Comparison of ENCODE assay signal across 30 cellular contexts in the genomic region with DNA sequence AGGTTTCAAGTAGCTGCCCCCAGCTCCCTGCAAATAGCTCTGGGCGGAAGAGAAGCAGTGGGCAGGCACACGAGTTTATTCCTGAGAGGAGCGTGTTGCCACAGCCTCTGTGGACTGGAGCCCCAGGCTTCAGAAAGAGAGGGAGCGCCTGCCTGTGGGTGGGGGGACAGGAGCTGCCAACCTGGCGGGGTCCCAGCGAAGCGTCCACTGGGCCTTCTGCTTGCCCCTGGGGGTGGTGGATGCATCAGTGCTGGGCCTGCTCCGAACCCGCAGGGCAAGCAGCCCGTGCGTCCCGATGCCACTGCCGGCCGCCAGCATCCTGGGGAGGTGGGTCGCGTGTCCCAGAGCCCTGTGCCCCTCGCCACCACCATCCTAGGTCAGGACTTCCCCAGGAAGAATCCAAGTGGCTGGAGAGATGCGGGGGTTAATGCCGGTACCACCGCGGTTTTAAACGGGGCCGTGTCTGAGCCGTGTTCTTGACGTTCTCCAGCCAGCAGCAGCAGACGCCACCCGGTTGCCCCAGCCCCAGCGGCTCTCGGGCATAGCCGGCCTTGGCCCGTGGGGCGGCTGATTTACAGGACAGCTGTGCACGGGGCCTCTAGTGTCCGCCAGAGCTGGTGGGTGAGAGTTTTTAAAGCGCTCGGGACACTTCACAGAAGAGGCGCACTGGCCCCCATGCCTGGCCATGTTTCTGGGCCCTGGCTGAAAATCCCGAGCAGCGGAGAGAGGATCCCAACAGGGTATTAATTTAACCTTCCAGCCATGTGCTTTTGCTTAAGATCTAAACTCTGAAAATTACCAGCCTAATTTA.
DNase-seq lines count a peak whose midpoint lies in the region; ATAC-seq and TF ChIP-seq lines count a peak whose summit lies in the region.
"Had no signal": no experiment of that assay in that cellular context is flagged by ENCODE, and none has a peak within 500 bp of the region (broad histone marks: within the 10 kb centered on the region; RNA-seq: fewer than 3 reads in every experiment).

No MANE protein-coding gene starts in this region.

- H3K27ac ChIP-seq in left lung, result no peak overlapping the region
- no peak overlapping the region for H3K27ac ChIP-seq in PC-9
- H3K27ac ChIP-seq: esophagus muscularis mucosa, heart left ventricle, HL-60, upper lobe of left lung had no signal

- H3K4me1 ChIP-seq in left lung (no peaks in the 10 kb centered on the region), PC-9 (replicated peaks; ENCODE audit: insufficient read depth) (no peaks in the 10 kb centered on the region)
- H3K4me1 ChIP-seq: BE2C had no signal

- H3K9me3 ChIP-seq in left lung, result no peaks in the 10 kb centered on the region
- H3K9me3 ChIP-seq in PC-9 (ENCODE audit: insufficient read depth, low read depth), result no peaks in the 10 kb centered on the region
- H3K9me3 ChIP-seq: BE2C, esophagus muscularis mucosa, heart left ventricle, upper lobe of left lung had no signal

- CTCF ChIA-PET in PC-9 (lab: Charles Lee), result no interaction called here

- peaks cover 0 to 5% (median 0%) of the 10 kb centered on the region in 7 donors for H3K9me3 Mint-ChIP-seq in CD14-positive monocyte
- H3K9me3 Mint-ChIP-seq in chondrocyte (ENCODE audit: low read depth), result no peaks in the 10 kb centered on the region
- no peaks in the 10 kb centered on the region for H3K9me3 Mint-ChIP-seq in activated T-helper 2 cell treated with anti-CD3 and anti-CD28 coated beads, Interferon-gamma antibody, Interleukin-2, Interleukin-4, amounts not matched to agents 10 μg/mL and 5 μg/mL and 100 μg/mL, durations not matched to agents 14 hours and 24 hours and 36 hours
- H3K9me3 Mint-ChIP-seq: activated T-cell treated with anti-CD3 and anti-CD28 coated beads, Interleukin-2, amount 50 U/mL, for 4 hours; central memory CD8-positive, alpha-beta T cell; H9; stimulated activated memory B cell treated with anti-CD40 and anti-IgM and Interleukin-4, amounts not matched to agents 10 μg/mL and 1 μg/mL and 100 μg/mL, for 72 hours; T-cell had no signal

- no peaks in the 10 kb centered on the region for H4K20me1 ChIP-seq in PC-9 (ENCODE audit: insufficient read depth)

- no peak overlapping the region for H2AFZ ChIP-seq in PC-9

- no TSS peak for BruUV-seq in PC-9 (replicated peaks; lab: Mats Ljungman, UMichigan)

- H3F3A ChIP-seq in PC-9 (ENCODE audit: insufficient read depth, low read depth), result no peaks in the 10 kb centered on the region

- H3K27me3 ChIP-seq in left lung (no peaks in the 10 kb centered on the region), PC-9 (ENCODE audit: insufficient read depth, low read depth) (peaks cover 6% of the 10 kb centered on the region)
- H3K27me3 ChIP-seq: BE2C, esophagus muscularis mucosa, heart left ventricle, upper lobe of left lung had no signal

- DNase-seq in CD14-positive monocyte (ENCODE audit: low spot score) (peak; percentile 33), chondrocyte (ENCODE audit: low spot score) (peak; percentile 88), left lung (peak; percentile 23 to 76), posterior vena cava (ENCODE audit: low spot score) (peak; percentile 73), PC-9 (no peak), HUDEP-2 (lab: John Stamatoyannopoulos, UW; ENCODE audit: unreplicated experiment in 76 of 76) (no peak)
- DNase-seq in activated T-helper 2 cell treated with anti-CD3 and anti-CD28 coated beads, Interferon-gamma antibody, Interleukin-2, Interleukin-4, amounts not matched to agents 10 μg/mL and 5 μg/mL and 100 μg/mL, durations not matched to agents 14 hours and 24 hours and 36 hours (ENCODE audit: low spot score), result no peak
- DNase-seq: activated CD4-positive, alpha-beta T cell treated with anti-CD3 and anti-CD28 coated beads for 48 hours; activated CD8-positive, alpha-beta memory T cell treated with anti-CD3 and anti-CD28 coated beads for 24 hours; activated T-cell treated with anti-CD3 and anti-CD28 coated beads, Interleukin-2, amount 50 U/mL, for 4 hours; BE2C; dermis blood vessel endothelial cell; DMS153; foreskin fibroblast; H9; kidney glomerular epithelial cell; MM.1S; NCI-H1417 treated with DMSO at 0.1 percent for 48 hours; NCI-H446; NCI-H748 treated with DMSO at 0.1 percent for 48 hours; substantia nigra; T-cell had no signal

- H3K4me3 Mint-ChIP-seq in CD14-positive monocyte, result no peak overlapping the region
- H3K4me3 Mint-ChIP-seq in chondrocyte (ENCODE audit: unreplicated experiment), result no peak overlapping the region
- H3K4me3 Mint-ChIP-seq in activated T-helper 2 cell treated with anti-CD3 and anti-CD28 coated beads, Interferon-gamma antibody, Interleukin-2, Interleukin-4, amounts not matched to agents 10 μg/mL and 5 μg/mL and 100 μg/mL, durations not matched to agents 14 hours and 24 hours and 36 hours (ENCODE audit: low read depth), result no peak overlapping the region
- H3K4me3 Mint-ChIP-seq: activated T-cell treated with anti-CD3 and anti-CD28 coated beads, Interleukin-2, amount 50 U/mL, for 4 hours; central memory CD8-positive, alpha-beta T cell; H9; stimulated activated memory B cell treated with anti-CD40 and anti-IgM and Interleukin-4, amounts not matched to agents 10 μg/mL and 1 μg/mL and 100 μg/mL, for 72 hours had no signal

- H3K36me3 Mint-ChIP-seq in CD14-positive monocyte (peaks cover 8 to 28% of the 10 kb centered on the region in 2 donors), chondrocyte (ENCODE audit: low read depth) (no peaks in the 10 kb centered on the region)
- H3K36me3 Mint-ChIP-seq in activated T-helper 2 cell treated with anti-CD3 and anti-CD28 coated beads, Interferon-gamma antibody, Interleukin-2, Interleukin-4, amounts not matched to agents 10 μg/mL and 5 μg/mL and 100 μg/mL, durations not matched to agents 14 hours and 24 hours and 36 hours (ENCODE audit: low read depth), result peaks cover 20% of the 10 kb centered on the region

- H3K79me2 ChIP-seq in PC-9 (ENCODE audit: low read depth), result no peaks in the 10 kb centered on the region

- POLR2A ChIA-PET in PC-9 (lab: Charles Lee; ENCODE audit: unreplicated experiment), result no interaction called here

- intact Hi-C loops in CD14-positive monocyte (cut with micrococcal nuclease) (no loop called here), left lung (cut with DNase I) (no loop called here), posterior vena cava (cut with DNase I) (no loop called here), PC-9 (cut with micrococcal nuclease; ENCODE audit: unreplicated experiment) (no loop called here)
- intact Hi-C loops in activated T-helper 2 cell treated with anti-CD3 and anti-CD28 coated beads, Interferon-gamma antibody, Interleukin-2, Interleukin-4, amounts not matched to agents 10 μg/mL and 5 μg/mL and 100 μg/mL, durations not matched to agents 14 hours and 24 hours and 36 hours (cut with micrococcal nuclease), result no loop called here

- no peaks in the 10 kb centered on the region for H3K4me1 Mint-ChIP-seq in CD14-positive monocyte
- H3K4me1 Mint-ChIP-seq in chondrocyte (ENCODE audit: low read depth), result peaks cover 19% of the 10 kb centered on the region
- H3K4me1 Mint-ChIP-seq in activated T-helper 2 cell treated with anti-CD3 and anti-CD28 coated beads, Interferon-gamma antibody, Interleukin-2, Interleukin-4, amounts not matched to agents 10 μg/mL and 5 μg/mL and 100 μg/mL, durations not matched to agents 14 hours and 24 hours and 36 hours (ENCODE audit: low read depth), result peaks cover 2% of the 10 kb centered on the region
- H3K4me1 Mint-ChIP-seq: central memory CD8-positive, alpha-beta T cell had no signal

- no peak overlapping the region for H3K4me3 ChIP-seq in left lung
- H3K4me3 ChIP-seq in PC-9, result no peak overlapping the region
- H3K4me3 ChIP-seq: esophagus muscularis mucosa, heart left ventricle, upper lobe of left lung had no signal

- H3K36me3 ChIP-seq in left lung (peaks cover 0 to 7% of the 10 kb centered on the region in 2 donors), PC-9 (ENCODE audit: low read depth) (no peaks in the 10 kb centered on the region)
- H3K36me3 ChIP-seq: BE2C had no signal

- peaks cover 0 to 1% (median 0%) of the 10 kb centered on the region in 3 donors for H3K27me3 Mint-ChIP-seq in CD14-positive monocyte (ENCODE audit: low read depth in 3 of 3)
- peaks cover 2% of the 10 kb centered on the region for H3K27me3 Mint-ChIP-seq in chondrocyte (ENCODE audit: low read depth)
- H3K27me3 Mint-ChIP-seq in activated T-helper 2 cell treated with anti-CD3 and anti-CD28 coated beads, Interferon-gamma antibody, Interleukin-2, Interleukin-4, amounts not matched to agents 10 μg/mL and 5 μg/mL and 100 μg/mL, durations not matched to agents 14 hours and 24 hours and 36 hours (ENCODE audit: low read depth), result no peaks in the 10 kb centered on the region
- H3K27me3 Mint-ChIP-seq: central memory CD8-positive, alpha-beta T cell; stimulated activated memory B cell treated with anti-CD40 and anti-IgM and Interleukin-4, amounts not matched to agents 10 μg/mL and 1 μg/mL and 100 μg/mL, for 72 hours; T-cell had no signal

- no peak for TF ChIP-seq CTCF in CD14-positive monocyte (IDR thresholded peaks at IDR 0.05)
- TF ChIP-seq CTCF in chondrocyte (IDR thresholded peaks at IDR 0.05), result no peak
- no peak for TF ChIP-seq CTCF in left lung (IDR thresholded peaks at IDR 0.05)
- no peak for TF ChIP-seq CTCF in PC-9 (conservative IDR thresholded peaks at IDR 0.05)

- ATAC-seq in left lung (no peak), HG03354 (IDR thresholded peaks at IDR 0.05; ENCODE audit: poor library complexity, severe bottlenecking, unreplicated experiment) (no peak)
- ATAC-seq: activated T-cell treated with anti-CD3 and anti-CD28 coated beads, Interleukin-2, amount 50 U/mL, for 4 hours; stimulated activated memory B cell treated with anti-CD40 and anti-IgM and Interleukin-4, amounts not matched to agents 10 μg/mL and 1 μg/mL and 100 μg/mL, for 72 hours; T-cell had no signal

- H3K27ac Mint-ChIP-seq in CD14-positive monocyte (no peak overlapping the region), chondrocyte (ENCODE audit: unreplicated experiment) (no peak overlapping the region)
- no peak overlapping the region for H3K27ac Mint-ChIP-seq in activated T-helper 2 cell treated with anti-CD3 and anti-CD28 coated beads, Interferon-gamma antibody, Interleukin-2, Interleukin-4, amounts not matched to agents 10 μg/mL and 5 μg/mL and 100 μg/mL, durations not matched to agents 14 hours and 24 hours and 36 hours
- H3K27ac Mint-ChIP-seq: progenitor cell of endocrine pancreas; stimulated activated memory B cell treated with anti-CD40 and anti-IgM and Interleukin-4, amounts not matched to agents 10 μg/mL and 1 μg/mL and 100 μg/mL, for 72 hours had no signal

- H3K4me2 ChIP-seq in PC-9, result no peak overlapping the region

- H3K9me2 ChIP-seq in PC-9 (ENCODE audit: insufficient read depth), result no peaks in the 10 kb centered on the region

Comparison
In these comparisons a context has a peak if more than half of its experiments do, and no peak if none do; other contexts are left out.
1. DNase-seq: peak in CD14-positive monocyte (single experiment), chondrocyte (single experiment), left lung (2 of 2) and posterior vena cava (single experiment); none in activated T-helper 2 cell treated with anti-CD3 and anti-CD28 coated beads, Interferon-gamma antibody, Interleukin-2, Interleukin-4, amounts not matched to agents 10 μg/mL and 5 μg/mL and 100 μg/mL, durations not matched to agents 14 hours and 24 hours and 36 hours (single experiment), PC-9 (0 of 2) and HUDEP-2 (0 of 76).